Comparison of ENCODE assay signal across 13 cellular contexts in genomic region chr11:122076721-122077120, GRCh38. TPM values are rescaled to one million over a fixed set of nuclear protein-coding genes. Genes with fewer than 3 reads are reported as not detected.
DNase-seq lines count a peak whose midpoint lies in the region; ATAC-seq lines count a peak whose summit lies in the region.
"Had no signal": no experiment of that assay in that cellular context is flagged by ENCODE, and none has a peak within 500 bp of the region (broad histone marks: within the 10 kb centered on the region; RNA-seq: fewer than 3 reads in every experiment).

No MANE protein-coding gene starts in this region.

- intact Hi-C loops in left cardiac atrium (cut with DNase I), result no loop called here

- DNase-seq in NCI-H2227 (lab: John Stamatoyannopoulos, UW; ENCODE audit: unreplicated experiment), result peak; percentile 18
- no peak for DNase-seq in NCI-H2227 treated with DMSO at 0.1 percent for 48 hours (lab: John Stamatoyannopoulos, UW)
- DNase-seq in hippocampal formation (lab: John Stamatoyannopoulos, UW), result peak; percentile 30 to 67
- peak; percentile 65 for DNase-seq in putamen (ENCODE audit: low spot score)
- DNase-seq in left cardiac atrium, result no peak
- no peak for DNase-seq in C1 segment of cervical spinal cord (lab: John Stamatoyannopoulos, UW)
- DNase-seq: CD4-positive, CD25-positive, alpha-beta regulatory T cell; H7 had no signal

- ATAC-seq in left cardiac atrium (no peak), HG03196 (IDR thresholded peaks at IDR 0.05; ENCODE audit: unreplicated experiment) (no peak), GM21825 (IDR thresholded peaks at IDR 0.05; ENCODE audit: unreplicated experiment) (no peak)
- ATAC-seq: GM23338, HepG2, K562 had no signal

RNA-seq across cellular contexts. Expression of gene BLID, which starts 39.3 kb away (rescaled TPM):
- total RNA-seq in left cardiac atrium, result under 1 TPM; 0.35 to 0.68 TPM
- total RNA-seq: CD4-positive, CD25-positive, alpha-beta regulatory T cell; GM23338; H7; HepG2; K562 had no signal

Comparison
In these comparisons a context has a peak if more than half of its experiments do, and no peak if none do; other contexts are left out.
1. DNase-seq: peak in NCI-H2227 (single experiment), hippocampal formation (2 of 2) and putamen (single experiment); none in NCI-H2227 treated with DMSO at 0.1 percent for 48 hours (single experiment), left cardiac atrium (single experiment) and C1 segment of cervical spinal cord (0 of 14).